8 cellular contexts compared by ENCODE assay signal in genomic region chr19:3970808-3971598, GRCh38. TPM values are rescaled to one million over a fixed set of nuclear protein-coding genes. Genes with fewer than 3 reads are reported as not detected.
DNase-seq lines count a peak whose midpoint lies in the region; ATAC-seq and TF ChIP-seq lines count a peak whose summit lies in the region.

Gene DAPK3, minus strand, starts transcription at chr19:3971099. Its CDS starts 1,364 bp downstream, at chr19:3969735.

- no peaks in the 10 kb centered on the region for H3K9me3 Mint-ChIP-seq in progenitor cell of endocrine pancreas (ENCODE audit: low read depth)

- H3K4me1 Mint-ChIP-seq in progenitor cell of endocrine pancreas (ENCODE audit: low read depth), result peaks cover 25% of the 10 kb centered on the region

- no peaks in the 10 kb centered on the region for H3K27me3 Mint-ChIP-seq in progenitor cell of endocrine pancreas

- H3K27ac Mint-ChIP-seq in progenitor cell of endocrine pancreas, result peak within 1 kb of the TSS; percentile 99

- intact Hi-C loops in T-helper 1 cell treated with Interleukin-12 subunit alpha and Interleukin-12 subunit beta and Interleukin-4 antibody, amounts not matched to agents 30 ng/mL and 1 ng/mL, for 36 hours (cut with micrococcal nuclease), result loop anchor here (1.0 kb wide), 2 partner anchors 14 to 36 kb away; partner anchors contain the start of genes EEF2 and PIAS4
- intact Hi-C loops in left cardiac atrium (cut with DNase I), result loop anchor here in 1 of 2 donors (2.0 kb wide), 1 partner anchor 14 kb away; the partner anchor contains the start of gene EEF2

- in situ Hi-C loops in GM13976 (cut with MboI; ENCODE audit: low sequenced_read_pairs, unreplicated experiment), result no loop called here

- peak within 1 kb of the TSS; percentile 89 for H3K4me3 Mint-ChIP-seq in progenitor cell of endocrine pancreas (ENCODE audit: low read depth)

- peak; percentile 92 for ATAC-seq in HG02870 (IDR thresholded peaks at IDR 0.05; ENCODE audit: unreplicated experiment)
- peak; percentile 86 to 90 for ATAC-seq in left cardiac atrium

- TF ChIP-seq CTCF in GM13976 (IDR thresholded peaks at IDR 0.05; ENCODE audit: borderline replicate concordance, control extremely low read depth, extremely low read depth, insufficient read depth, missing control alignments), result no peak
- TF ChIP-seq CTCF in progenitor cell of endocrine pancreas (IDR thresholded peaks at IDR 0.05; ENCODE audit: unreplicated experiment), result no peak

- H3K36me3 Mint-ChIP-seq in progenitor cell of endocrine pancreas (ENCODE audit: insufficient read depth), result peaks cover 14% of the 10 kb centered on the region

- DNase-seq in GM13976 (ENCODE audit: low spot score) (peak; percentile 98), NCI-H146 treated with DMSO at 0.1 percent for 48 hours (lab: John Stamatoyannopoulos, UW; ENCODE audit: unreplicated experiment) (peak; percentile 91), amniotic epithelial cell (ENCODE audit: low read depth) (peak; percentile 97), left cardiac atrium (peak; percentile 97), progenitor cell of endocrine pancreas (ENCODE audit: low spot score, unreplicated experiment) (peak; percentile 97), ureter (ENCODE audit: low spot score) (peak; percentile 98)

RNA-seq across cellular contexts. Expression of gene DAPK3, which starts in this region (rescaled TPM):
- total RNA-seq in T-helper 1 cell treated with Interleukin-12 subunit alpha and Interleukin-12 subunit beta and Interleukin-4 antibody, amounts not matched to agents 30 ng/mL and 1 ng/mL, for 36 hours, result 38.1 and 42.6 TPM in 2 replicates
- total RNA-seq in left cardiac atrium, result 10 to 100 TPM; 52.4 to 95.1 TPM
- 105 and 106 TPM in 2 replicates for total RNA-seq in progenitor cell of endocrine pancreas
- 53.0 TPM for total RNA-seq in ureter

Comparison
In these comparisons a context has a peak if more than half of its experiments do, and no peak if none do; other contexts are left out.
1. Peak in every context shown above with its lines: DNase-seq and ATAC-seq.